Comparison of ENCODE assay signal across 9 cellular contexts in genomic region chr7:117750612-117751563, GRCh38.
DNase-seq lines count a peak whose midpoint lies in the region; ATAC-seq and TF ChIP-seq lines count a peak whose summit lies in the region.
"Had no signal": no experiment of that assay in that cellular context is flagged by ENCODE, and none has a peak within 500 bp of the region (broad histone marks: within the 10 kb centered on the region; RNA-seq: fewer than 3 reads in every experiment).

No MANE protein-coding gene starts in this region.

- TF ChIP-seq CTCF in GM12865 (IDR thresholded peaks at IDR 0.05; ENCODE audit: insufficient read depth, low read depth, low read length, missing control alignments): peak; percentile 34
- peak; percentile 61 for TF ChIP-seq CTCF in liver (IDR thresholded peaks at IDR 0.05; ENCODE audit: low read depth, low read length, missing input control)
- no peak for TF ChIP-seq CTCF in lower leg skin (IDR thresholded peaks at IDR 0.05)

- no peak overlapping the region for H3K9ac ChIP-seq in liver (ENCODE audit: low read depth in 1 of 2, low read length in 2 of 2)

- intact Hi-C loops in lower leg skin (cut with DNase I; ENCODE audit: low total_unique reads): no loop called here

- no peak for TF ChIP-seq POLR2A in lower leg skin (IDR thresholded peaks at IDR 0.05)

- H3K27me3 ChIP-seq in liver (ENCODE audit: control insufficient read depth in 4 of 4, insufficient read depth in 4 of 4, low read length in 3 of 4): no peaks in the 10 kb centered on the region
- H3K27me3 ChIP-seq: SJSA1 had no signal

- H3K9me3 ChIP-seq in liver (ENCODE audit: control insufficient read depth in 4 of 4, low read length in 3 of 4): no peaks in the 10 kb centered on the region
- H3K9me3 ChIP-seq: SJSA1 had no signal

- H3K27ac ChIP-seq in liver (ENCODE audit: low read depth in 1 of 2, low read length in 2 of 2): no peak overlapping the region
- H3K27ac ChIP-seq: SJSA1 had no signal

- TF ChIP-seq RAD21 in liver (IDR thresholded peaks at IDR 0.05): peak; percentile 86 to 89

- H3K4me1 ChIP-seq in liver (ENCODE audit: control insufficient read depth in 4 of 4, insufficient read depth in 4 of 4, low read length in 3 of 4): no peaks in the 10 kb centered on the region
- H3K4me1 ChIP-seq: SJSA1 had no signal

- DNase-seq in GM12865 (ENCODE audit: low read depth): peak; percentile 33
- DNase-seq in NCI-H1092 (lab: John Stamatoyannopoulos, UW): peak; percentile 35
- peak; percentile 46 for DNase-seq in astrocyte of the hippocampus (ENCODE audit: low read depth, low spot score)
- no peak for DNase-seq in lower leg skin (ENCODE audit: low spot score in 2 of 2)

- H3K36me3 ChIP-seq in liver (ENCODE audit: control insufficient read depth in 4 of 4, insufficient read depth in 3 of 4, low read depth in 1 of 4, low read length in 3 of 4): no peaks in the 10 kb centered on the region
- H3K36me3 ChIP-seq: SJSA1 had no signal

- H3K4me3 ChIP-seq in GM12865 (ENCODE audit: low read depth, low read length) (no peak overlapping the region), liver (ENCODE audit: low read depth in 1 of 3, low read length in 3 of 3) (no peak overlapping the region), lower leg skin (ENCODE audit: low read depth, poor library complexity, severe bottlenecking) (no peak overlapping the region)
- H3K4me3 ChIP-seq: SJSA1 had no signal

- 48% methylated on average over 8 of the region's 8 CpGs for WGBS in liver
- WGBS in lower leg skin, 2 donors: 39 to 40% methylated on average over 8 of the region's 8 CpGs

- no peak for ATAC-seq in HG03108 (IDR thresholded peaks at IDR 0.05; ENCODE audit: unreplicated experiment)
- no peak for ATAC-seq in GM19328 (IDR thresholded peaks at IDR 0.05; ENCODE audit: unreplicated experiment)
- no peak for ATAC-seq in GM19035 (IDR thresholded peaks at IDR 0.05; ENCODE audit: unreplicated experiment)

TF ChIP-seq in liver, 16 proteins besides CTCF, POLR2A, EP300 and RAD21:
- TF ChIP-seq RXRA (IDR thresholded peaks at IDR 0.05) (no peak), FOXA2 (IDR thresholded peaks at IDR 0.05) (no peak), JUND (IDR thresholded peaks at IDR 0.05) (no peak), TAF1 (conservative IDR thresholded peaks at IDR 0.05) (no peak), SP1 (IDR thresholded peaks at IDR 0.05) (no peak), ZBTB33 (IDR thresholded peaks at IDR 0.05) (no peak), FOXA1 (IDR thresholded peaks at IDR 0.05) (no peak), YY1 (IDR thresholded peaks at IDR 0.05) (no peak), EGR1 (IDR thresholded peaks at IDR 0.05; ENCODE audit: low read depth in 2 of 2) (no peak), HNF4G (IDR thresholded peaks at IDR 0.05) (no peak), NR2F2 (IDR thresholded peaks at IDR 0.05) (no peak), GABPA (IDR thresholded peaks at IDR 0.05 in 1 of 2, conservative IDR thresholded peaks at IDR 0.05 in 1 of 2) (no peak), HNF4A (conservative IDR thresholded peaks at IDR 0.05) (no peak), MAX (IDR thresholded peaks at IDR 0.05) (no peak)
- TF ChIP-seq, protein P1, sequence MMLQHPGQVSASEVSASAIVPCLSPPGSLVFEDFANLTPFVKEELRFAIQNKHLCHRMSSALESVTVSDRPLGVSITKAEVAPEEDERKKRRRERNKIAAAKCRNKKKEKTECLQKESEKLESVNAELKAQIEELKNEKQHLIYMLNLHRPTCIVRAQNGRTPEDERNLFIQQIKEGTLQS (IDR thresholded peaks at IDR 0.05): no peak
- TF ChIP-seq, protein P2, sequence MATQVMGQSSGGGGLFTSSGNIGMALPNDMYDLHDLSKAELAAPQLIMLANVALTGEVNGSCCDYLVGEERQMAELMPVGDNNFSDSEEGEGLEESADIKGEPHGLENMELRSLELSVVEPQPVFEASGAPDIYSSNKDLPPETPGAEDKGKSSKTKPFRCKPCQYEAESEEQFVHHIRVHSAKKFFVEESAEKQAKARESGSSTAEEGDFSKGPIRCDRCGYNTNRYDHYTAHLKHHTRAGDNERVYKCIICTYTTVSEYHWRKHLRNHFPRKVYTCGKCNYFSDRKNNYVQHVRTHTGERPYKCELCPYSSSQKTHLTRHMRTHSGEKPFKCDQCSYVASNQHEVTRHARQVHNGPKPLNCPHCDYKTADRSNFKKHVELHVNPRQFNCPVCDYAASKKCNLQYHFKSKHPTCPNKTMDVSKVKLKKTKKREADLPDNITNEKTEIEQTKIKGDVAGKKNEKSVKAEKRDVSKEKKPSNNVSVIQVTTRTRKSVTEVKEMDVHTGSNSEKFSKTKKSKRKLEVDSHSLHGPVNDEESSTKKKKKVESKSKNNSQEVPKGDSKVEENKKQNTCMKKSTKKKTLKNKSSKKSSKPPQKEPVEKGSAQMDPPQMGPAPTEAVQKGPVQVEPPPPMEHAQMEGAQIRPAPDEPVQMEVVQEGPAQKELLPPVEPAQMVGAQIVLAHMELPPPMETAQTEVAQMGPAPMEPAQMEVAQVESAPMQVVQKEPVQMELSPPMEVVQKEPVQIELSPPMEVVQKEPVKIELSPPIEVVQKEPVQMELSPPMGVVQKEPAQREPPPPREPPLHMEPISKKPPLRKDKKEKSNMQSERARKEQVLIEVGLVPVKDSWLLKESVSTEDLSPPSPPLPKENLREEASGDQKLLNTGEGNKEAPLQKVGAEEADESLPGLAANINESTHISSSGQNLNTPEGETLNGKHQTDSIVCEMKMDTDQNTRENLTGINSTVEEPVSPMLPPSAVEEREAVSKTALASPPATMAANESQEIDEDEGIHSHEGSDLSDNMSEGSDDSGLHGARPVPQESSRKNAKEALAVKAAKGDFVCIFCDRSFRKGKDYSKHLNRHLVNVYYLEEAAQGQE (IDR thresholded peaks at IDR 0.05): no peak

Comparison
In these comparisons a context has a peak if more than half of its experiments do, and no peak if none do; other contexts are left out.
1. DNase-seq: peak in GM12865 (single experiment), NCI-H1092 (single experiment) and astrocyte of the hippocampus (single experiment); none in lower leg skin (0 of 2).
2. CTCF ChIP-seq: peak in GM12865 (single experiment) and liver (single experiment); none in lower leg skin (0 of 3).